Comparison of ENCODE assay signal across 8 cellular contexts in genomic region chr12:39866135-39866534, GRCh38.
"Had no signal": no experiment of that assay in that cellular context is flagged by ENCODE, and none has a peak within 500 bp of the region (broad histone marks: within the 10 kb centered on the region; RNA-seq: fewer than 3 reads in every experiment).

No MANE protein-coding gene starts in this region.

- H3K9me3 Mint-ChIP-seq: GM23338, H9 had no signal

- H3K4me2 ChIP-seq: GM23338 had no signal

- H3K4me3 Mint-ChIP-seq: GM23338, H9 had no signal

- FAIRE-seq: H1, H54, HTR-8/SVneo had no signal

- H3K4me3 ChIP-seq: GM23338 had no signal

- ATAC-seq: GM23338 had no signal

- H3K27ac Mint-ChIP-seq: GM23338, H9 had no signal

- H3K4me1 Mint-ChIP-seq: GM23338 had no signal

- DNase-seq: H9, HCEC 1CT, IMR-90, KBM-7 had no signal

- H2AFZ ChIP-seq: GM23338 had no signal
